In the genomic region with DNA sequence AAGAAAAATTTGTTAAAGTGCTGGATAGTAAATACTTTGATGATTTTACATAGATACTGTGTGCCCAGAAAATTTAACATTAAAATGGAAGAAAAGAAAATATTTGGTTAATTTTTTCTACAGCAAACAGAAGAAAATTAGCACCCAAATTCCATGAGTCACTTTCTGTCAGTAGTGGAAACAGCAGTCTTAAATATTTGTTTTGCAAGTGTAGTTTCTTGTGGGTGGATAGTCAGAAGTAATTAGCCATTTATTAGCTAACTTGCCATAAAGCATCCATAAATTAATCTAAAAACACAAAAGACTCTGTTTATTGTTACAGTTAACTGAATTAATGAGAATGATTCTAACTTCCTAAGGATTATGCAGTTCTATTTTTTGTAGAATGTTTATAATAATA, we compare ENCODE assay signal across 23 cellular contexts.
"Had no signal": no experiment of that assay in that cellular context is flagged by ENCODE, and none has a peak within 500 bp of the region (broad histone marks: within the 10 kb centered on the region; RNA-seq: fewer than 3 reads in every experiment).

No MANE protein-coding gene starts in this region.

- FAIRE-seq: colon, endothelial cell of umbilical vein, keratinocyte had no signal

- H3K9me3 ChIP-seq: esophagus muscularis mucosa, gastrocnemius medialis, heart right ventricle, left lung, lower lobe of right lung, mucosa of descending colon had no signal

- ATAC-seq: gastrocnemius medialis, heart right ventricle, left cardiac atrium, left lung, left ventricle myocardium superior, lower lobe of right lung, mucosa of descending colon had no signal

- H3K36me3 ChIP-seq: esophagus muscularis mucosa, gastrocnemius medialis, heart right ventricle, left lung, lower lobe of right lung had no signal

- DNase-seq: dermis blood vessel endothelial cell; dorsolateral prefrontal cortex; effector CD4-positive, alpha-beta T cell; effector memory CD4-positive, alpha-beta T cell; foreskin fibroblast; foreskin melanocyte; gastrocnemius medialis; glutamatergic neuron; head of caudate nucleus; heart right ventricle; hippocampal formation; left cardiac atrium; left lung; left ventricle myocardium superior; lower lobe of right lung; mesenchymal stem cell; mucosa of descending colon; naive B cell had no signal

- H3K27ac ChIP-seq: coronary artery, dorsolateral prefrontal cortex, esophagus muscularis mucosa, gastrocnemius medialis, heart right ventricle, left lung, lower lobe of right lung had no signal

- H3K27me3 ChIP-seq: dorsolateral prefrontal cortex, esophagus muscularis mucosa, gastrocnemius medialis, left lung had no signal

- H3K4me1 ChIP-seq: esophagus muscularis mucosa, gastrocnemius medialis, heart right ventricle, left lung, lower lobe of right lung had no signal

- H3K4me3 ChIP-seq: coronary artery, dorsolateral prefrontal cortex, esophagus muscularis mucosa, gastrocnemius medialis, heart right ventricle, left lung, lower lobe of right lung, mucosa of descending colon had no signal
